18 cellular contexts compared by ENCODE assay signal in the genomic region with DNA sequence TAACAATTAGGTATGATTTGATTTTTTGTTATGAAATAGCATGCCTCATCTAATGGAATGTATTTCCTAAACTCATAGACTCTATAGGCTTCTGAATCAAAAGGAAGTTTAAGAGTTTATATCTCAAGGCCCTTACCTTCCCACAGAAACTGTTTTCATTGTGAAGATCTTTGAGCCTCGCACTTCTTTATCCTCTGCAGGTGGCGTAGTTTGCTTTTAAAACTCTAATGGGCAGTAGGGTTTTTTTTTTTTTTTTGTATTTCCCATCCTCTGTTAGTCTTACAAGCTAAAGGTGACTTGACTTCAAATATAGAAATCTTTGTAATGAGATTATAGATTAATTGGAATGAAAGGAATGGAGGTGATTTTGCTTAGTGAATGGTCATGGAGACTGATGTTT. TPM values are rescaled to one million over a fixed set of nuclear protein-coding genes. Genes with fewer than 3 reads are reported as not detected.
DNase-seq lines count a peak whose midpoint lies in the region; ATAC-seq, FAIRE-seq and TF ChIP-seq lines count a peak whose summit lies in the region.
"Had no signal": no experiment of that assay in that cellular context is flagged by ENCODE, and none has a peak within 500 bp of the region (broad histone marks: within the 10 kb centered on the region; RNA-seq: fewer than 3 reads in every experiment).

No MANE protein-coding gene starts in this region.

- peaks cover 0 to 4% of the 10 kb centered on the region in 2 donors for H3K4me1 ChIP-seq in small intestine (ENCODE audit: control insufficient read depth in 2 of 2, insufficient read depth in 1 of 2, low read depth in 1 of 2, low read length in 1 of 2)

- FAIRE-seq in bronchial epithelial cell (lab: Jason Lieb, UNC) (no peak), small intestine (lab: Jason Lieb, UNC) (peak; percentile 53)
- FAIRE-seq: GM18507 had no signal

- H3K27me3 Mint-ChIP-seq in activated CD4-positive, alpha-beta T cell treated with anti-CD3 and anti-CD28 coated beads, Interleukin-2, amount 10 ng/mL, durations not matched to agents 24 days and 14 days, result no peaks in the 10 kb centered on the region
- H3K27me3 Mint-ChIP-seq: CD4-positive, alpha-beta T cell had no signal

- no peaks in the 10 kb centered on the region for H3K36me3 Mint-ChIP-seq in activated CD4-positive, alpha-beta T cell treated with anti-CD3 and anti-CD28 coated beads, Interleukin-2, amount 10 ng/mL, durations not matched to agents 24 days and 14 days (ENCODE audit: low read depth)

- H3K27ac ChIP-seq in small intestine (ENCODE audit: low read depth in 1 of 2, low read length in 1 of 2), result peak overlapping the region in 1 of 2 donors; percentile 32
- H3K27ac ChIP-seq: 22Rv1 had no signal

- no peak for TF ChIP-seq CTCF in bronchial epithelial cell (IDR thresholded peaks at IDR 0.05; ENCODE audit: insufficient read depth, low read length, severe bottlenecking)

- H3K4me3 ChIP-seq in bronchial epithelial cell (ENCODE audit: low read depth, low read length) (no peak overlapping the region), small intestine (ENCODE audit: low read depth in 1 of 2, low read length in 2 of 2) (peak overlapping the region in 1 of 2 donors; percentile 1)

- no peak overlapping the region for H3K4me3 Mint-ChIP-seq in activated CD4-positive, alpha-beta T cell treated with anti-CD3 and anti-CD28 coated beads, Interleukin-2, amount 10 ng/mL, durations not matched to agents 24 days and 14 days
- H3K4me3 Mint-ChIP-seq: CD4-positive, alpha-beta T cell; H9; HFFc6 had no signal

- ATAC-seq in left lobe of liver, result peak; percentile 65

- peak; percentile 5 for DNase-seq in activated CD4-positive, alpha-beta T cell treated with anti-CD3 and anti-CD28 coated beads, Interleukin-2, amount 10 ng/mL, durations not matched to agents 24 days and 14 days
- DNase-seq in activated CD4-positive, alpha-beta T cell treated with anti-CD3 and anti-CD28 coated beads, Interleukin-2, amount 50 U/mL, for 1 hour, result no peak
- DNase-seq in bronchial epithelial cell (ENCODE audit: low read depth) (peak; percentile 13), left lobe of liver (ENCODE audit: low spot score) (no peak), small intestine (peak; percentile 69), NCI-H1417 (lab: John Stamatoyannopoulos, UW) (no peak), NCI-H1930 (lab: John Stamatoyannopoulos, UW) (no peak), medulla oblongata (ENCODE audit: extremely low spot score) (no peak)
- DNase-seq: C1 segment of cervical spinal cord; Calu3; CD4-positive, alpha-beta T cell; DMS 273 treated with DMSO at 0.1 percent for 48 hours; H9; HFFc6 had no signal

- no peaks in the 10 kb centered on the region for H3K9me3 Mint-ChIP-seq in activated CD4-positive, alpha-beta T cell treated with anti-CD3 and anti-CD28 coated beads, Interleukin-2, amount 10 ng/mL, durations not matched to agents 24 days and 14 days
- H3K9me3 Mint-ChIP-seq: CD4-positive, alpha-beta T cell; H9; HFFc6 had no signal

- no peaks in the 10 kb centered on the region for H3K4me1 Mint-ChIP-seq in activated CD4-positive, alpha-beta T cell treated with anti-CD3 and anti-CD28 coated beads, Interleukin-2, amount 10 ng/mL, durations not matched to agents 24 days and 14 days
- H3K4me1 Mint-ChIP-seq: H9 had no signal

- no peaks in the 10 kb centered on the region for H3K9me3 ChIP-seq in small intestine (ENCODE audit: control insufficient read depth, low read depth)

- intact Hi-C loops in activated CD4-positive, alpha-beta T cell treated with anti-CD3 and anti-CD28 coated beads, Interleukin-2, amount 10 ng/mL, durations not matched to agents 24 days and 14 days (cut with micrococcal nuclease), result no loop called here

- H3K36me3 ChIP-seq in bronchial epithelial cell (ENCODE audit: control insufficient read depth, insufficient read depth, low read length) (no peaks in the 10 kb centered on the region), small intestine (ENCODE audit: control insufficient read depth in 2 of 2, insufficient read depth in 2 of 2, low read length in 2 of 2) (peaks cover 0 to 2% of the 10 kb centered on the region in 2 donors)

- WGBS in small intestine, 3 donors, result 34 to 63% (median 45%) methylated on average over 2 of the region's 2 CpGs

- no peaks in the 10 kb centered on the region for H3K27me3 ChIP-seq in bronchial epithelial cell (ENCODE audit: control insufficient read depth, insufficient read depth, low read length)
- H3K27me3 ChIP-seq in small intestine (ENCODE audit: control insufficient read depth in 2 of 2, insufficient read depth in 2 of 2, low read length in 2 of 2), result no peaks in the 10 kb centered on the region

- no peak overlapping the region for H3K27ac Mint-ChIP-seq in activated CD4-positive, alpha-beta T cell treated with anti-CD3 and anti-CD28 coated beads, Interleukin-2, amount 10 ng/mL, durations not matched to agents 24 days and 14 days
- H3K27ac Mint-ChIP-seq: CD4-positive, alpha-beta T cell; H9; HFFc6 had no signal

RNA-seq across cellular contexts. Expression of a gene that starts 28.3 kb away (rescaled TPM):
- 9.8 and 10.8 TPM in 2 replicates for total RNA-seq in activated CD4-positive, alpha-beta T cell treated with anti-CD3 and anti-CD28 coated beads, Interleukin-2, amount 10 ng/mL, durations not matched to agents 24 days and 14 days
- total RNA-seq in bronchial epithelial cell (8.2 and 12.4 TPM in 2 replicates), left lobe of liver (5.1 TPM)
- 10 to 100 TPM; 21.8 to 68.6 (median 58.6) TPM for polyA plus RNA-seq in small intestine

RNA-seq across cellular contexts. Expression of a gene that starts 36.5 kb away (rescaled TPM):
- total RNA-seq in activated CD4-positive, alpha-beta T cell treated with anti-CD3 and anti-CD28 coated beads, Interleukin-2, amount 10 ng/mL, durations not matched to agents 24 days and 14 days, result not detected in 2 replicates
- total RNA-seq in bronchial epithelial cell, result not detected in 2 replicates
- total RNA-seq in left lobe of liver, result 57.0 TPM
- polyA plus RNA-seq in small intestine, result 100 to 1,000 TPM in 2 of 3 donors, 10 to 100 TPM in 1; 17.8 to 242 (median 233) TPM
- total RNA-seq: CD4-positive, alpha-beta T cell; Daoy; H9; HFFc6; HT1080 had no signal

RNA-seq across cellular contexts. Expression of a gene that starts 36.6 kb away (rescaled TPM):
- not detected in 2 replicates for total RNA-seq in activated CD4-positive, alpha-beta T cell treated with anti-CD3 and anti-CD28 coated beads, Interleukin-2, amount 10 ng/mL, durations not matched to agents 24 days and 14 days
- total RNA-seq in bronchial epithelial cell (under 0.01 TPM in 1 of 2 replicates, not detected in the other), left lobe of liver (121 TPM)
- 10 to 100 TPM; 13.8 to 38.9 (median 35.6) TPM for polyA plus RNA-seq in small intestine
- total RNA-seq: CD4-positive, alpha-beta T cell; Daoy; H9; HFFc6; HT1080 had no signal

Comparison
In these comparisons a context has a peak if more than half of its experiments do, and no peak if none do; other contexts are left out.
1. DNase-seq: peak in activated CD4-positive, alpha-beta T cell treated with anti-CD3 and anti-CD28 coated beads, Interleukin-2, amount 10 ng/mL, durations not matched to agents 24 days and 14 days (single experiment), bronchial epithelial cell (single experiment) and small intestine (single experiment); none in activated CD4-positive, alpha-beta T cell treated with anti-CD3 and anti-CD28 coated beads, Interleukin-2, amount 50 U/mL, for 1 hour (single experiment), left lobe of liver (single experiment), NCI-H1417 (0 of 3), NCI-H1930 (0 of 2) and medulla oblongata (single experiment).
2. RNA of a gene that starts 36.5 kb away (total RNA-seq): 57.0 TPM in left lobe of liver (single experiment); not detected in activated CD4-positive, alpha-beta T cell treated with anti-CD3 and anti-CD28 coated beads, Interleukin-2, amount 10 ng/mL, durations not matched to agents 24 days and 14 days and not detected in bronchial epithelial cell; every median in the first group is over 10 times any median in the second.
3. RNA of a gene that starts 36.6 kb away (total RNA-seq): 121 TPM in left lobe of liver (single experiment); not detected in activated CD4-positive, alpha-beta T cell treated with anti-CD3 and anti-CD28 coated beads, Interleukin-2, amount 10 ng/mL, durations not matched to agents 24 days and 14 days and under 0.01 TPM in bronchial epithelial cell; every median in the first group is over 100 times any median in the second.